ENCODE assay signal across 8 cellular contexts in the genomic region with DNA sequence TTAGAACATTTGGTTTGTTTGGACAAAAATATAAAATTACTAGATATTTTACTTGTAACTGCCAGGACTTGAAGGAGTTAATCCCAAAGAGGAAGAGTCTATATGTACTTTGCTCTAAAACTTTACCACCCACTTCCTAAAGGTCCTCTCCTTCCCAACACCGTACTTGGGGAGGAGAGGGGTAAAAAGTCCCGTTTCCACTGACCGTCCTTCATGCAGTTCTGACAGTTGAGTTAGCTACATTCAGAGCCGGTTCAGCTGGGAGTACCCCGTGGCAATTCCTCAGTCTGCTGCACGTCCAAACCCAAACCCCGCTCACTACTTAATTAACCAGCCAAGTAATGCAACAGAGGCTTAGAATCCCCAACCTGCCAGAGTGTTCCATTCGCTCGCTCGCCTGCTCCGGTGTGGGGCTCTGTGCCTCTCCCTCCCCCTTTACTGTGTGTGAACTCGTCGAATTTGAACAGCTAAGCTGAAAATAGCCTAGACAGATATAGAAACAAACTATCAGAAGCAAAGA.
DNase-seq lines count a peak whose midpoint lies in the region; ATAC-seq and TF ChIP-seq lines count a peak whose summit lies in the region.

No MANE protein-coding gene starts in this region.

- peaks cover 36% of the 10 kb centered on the region for H3F3A ChIP-seq in neural progenitor cell (ENCODE audit: low read depth)

- H3K27me3 ChIP-seq in neural progenitor cell (peaks cover 4% of the 10 kb centered on the region), uterus (no peaks in the 10 kb centered on the region)

- H3K4me1 Mint-ChIP-seq in neural progenitor cell, result peaks cover 50% of the 10 kb centered on the region

- H3K4me3 Mint-ChIP-seq in neural progenitor cell, result no peak overlapping the region

- H3K4me1 ChIP-seq in neural progenitor cell (peaks cover 43% of the 10 kb centered on the region), uterus (peaks cover 0 to 17% of the 10 kb centered on the region in 2 donors)

- H3K36me3 ChIP-seq in neural progenitor cell (no peaks in the 10 kb centered on the region), uterus (no peaks in the 10 kb centered on the region)

- peaks cover 42% of the 10 kb centered on the region for H3K79me2 ChIP-seq in neural progenitor cell (ENCODE audit: low read depth)

- no peaks in the 10 kb centered on the region for H3K27me3 Mint-ChIP-seq in neural progenitor cell (ENCODE audit: insufficient read depth, low read depth)

- H4K20me1 ChIP-seq in neural progenitor cell (ENCODE audit: low read depth), result peaks cover 55% of the 10 kb centered on the region

- no peak for TF ChIP-seq POLR2A in uterus (IDR thresholded peaks at IDR 0.05)

- H3K4me2 ChIP-seq in neural progenitor cell, result peak overlapping the region; percentile 95

- H3K36me3 Mint-ChIP-seq in neural progenitor cell, result no peaks in the 10 kb centered on the region

- intact Hi-C loops in uterus (cut with DNase I; ENCODE audit: low total_unique reads), result no loop called here

- H3K9me3 ChIP-seq in neural progenitor cell (ENCODE audit: low read depth), result no peaks in the 10 kb centered on the region
- H3K9me3 ChIP-seq in uterus, result no peaks in the 10 kb centered on the region

- no peaks in the 10 kb centered on the region for H3K9me3 Mint-ChIP-seq in neural progenitor cell

- no peak for ATAC-seq in HG03378 (IDR thresholded peaks at IDR 0.05; ENCODE audit: unreplicated experiment)

- H3K27ac Mint-ChIP-seq in neural progenitor cell, result no peak overlapping the region

- TF ChIP-seq CTCF in GM12865 (IDR thresholded peaks at IDR 0.05; ENCODE audit: insufficient read depth, low read depth, low read length, missing control alignments) (no peak), fibroblast of pulmonary artery (IDR thresholded peaks at IDR 0.05; ENCODE audit: low read length, missing control alignments) (no peak), neural progenitor cell (IDR thresholded peaks at IDR 0.05) (no peak), uterus (IDR thresholded peaks at IDR 0.05) (no peak)

- H3K27ac ChIP-seq in neural progenitor cell (no peak overlapping the region), uterus (peak overlapping the region; percentile 94 to 98)

- H3K4me3 ChIP-seq in GM12865 (ENCODE audit: low read depth, low read length) (peak overlapping the region; percentile 24), fibroblast of pulmonary artery (replicated peaks; ENCODE audit: low read depth, low read length) (peak overlapping the region; percentile 79), neural progenitor cell (peak overlapping the region; percentile 57), uterus (peak overlapping the region; percentile 68 to 77)

- DNase-seq in GM12865 (ENCODE audit: low read depth) (no peak), M059J (ENCODE audit: low read depth) (peak; percentile 50), fibroblast of pulmonary artery (ENCODE audit: low read depth) (peak; percentile 57), neural progenitor cell (ENCODE audit: low spot score) (peak; percentile 72), uterus (peak; percentile 26 to 45), dedifferentiated amniotic fluid mesenchymal stem cell (ENCODE audit: extremely low spot score) (no peak)
- DNase-seq in activated T-cell treated with anti-CD3 and anti-CD28 coated beads, Interleukin-2, amount 50 U/mL, for 1 hour, result peak; percentile 63

- H2AFZ ChIP-seq in neural progenitor cell (replicated peaks), result peak overlapping the region; percentile 19

- no peak overlapping the region for H3K9ac ChIP-seq in neural progenitor cell

Comparison
In these comparisons a context has a peak if more than half of its experiments do, and no peak if none do; other contexts are left out.
1. DNase-seq: peak in M059J (single experiment), activated T-cell treated with anti-CD3 and anti-CD28 coated beads, Interleukin-2, amount 50 U/mL, for 1 hour (single experiment), fibroblast of pulmonary artery (single experiment), neural progenitor cell (single experiment) and uterus (2 of 2); none in GM12865 (single experiment) and dedifferentiated amniotic fluid mesenchymal stem cell (single experiment).
2. H3K4me3 ChIP-seq: peak in every context shown above with its lines; median percentile 79 in fibroblast of pulmonary artery; 72 in uterus; 57 in neural progenitor cell; 24 in GM12865.